ENCODE assay signal across 8 cellular contexts in the genomic region with DNA sequence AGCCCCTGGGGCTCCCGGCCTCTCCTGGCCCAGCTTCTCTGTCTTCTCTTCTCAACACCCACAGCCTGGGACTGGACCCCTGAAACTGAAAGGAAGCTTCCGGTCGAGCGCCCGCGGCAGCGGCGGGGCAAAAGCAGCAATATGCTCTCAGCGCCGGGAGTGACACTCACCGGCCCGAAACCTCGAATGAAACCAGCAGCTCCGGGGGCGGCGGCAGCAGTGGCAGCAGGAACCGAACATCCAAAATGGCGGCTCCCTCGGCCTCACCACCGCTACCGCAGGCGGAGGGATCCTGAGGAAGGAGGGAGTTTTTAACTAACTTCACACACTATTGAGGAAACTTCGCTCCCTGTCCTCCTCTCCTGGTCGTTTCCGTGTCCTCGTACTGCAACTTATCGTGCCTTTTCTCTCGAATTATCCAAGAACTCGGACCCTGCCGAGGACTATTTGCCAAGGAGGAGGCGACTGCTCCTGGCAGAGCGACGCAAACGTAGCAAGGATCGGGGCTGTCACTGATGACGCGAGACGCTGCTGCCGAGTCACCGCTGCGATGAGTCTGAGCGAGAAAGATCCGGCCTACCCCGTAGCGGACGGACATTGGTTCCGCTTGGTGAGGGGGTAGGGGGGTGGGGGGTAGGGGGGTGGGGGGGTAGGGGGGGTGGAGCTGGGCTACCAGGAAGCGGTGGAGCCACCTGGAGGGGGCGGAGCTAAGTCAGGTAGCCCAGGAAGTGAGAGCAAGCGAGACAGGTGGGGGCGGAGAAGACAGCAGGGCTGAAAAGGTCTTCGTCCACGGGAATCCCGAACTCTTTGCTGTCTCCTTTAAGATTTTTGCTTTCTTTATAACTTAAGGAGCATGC. TPM values are rescaled to one million over a fixed set of nuclear protein-coding genes. Genes with fewer than 3 reads are reported as not detected.
DNase-seq lines count a peak whose midpoint lies in the region; ATAC-seq and TF ChIP-seq lines count a peak whose summit lies in the region.

A gene (minus strand): TSS at position 242 of the 857 bp plus-strand sequence. CDS start 19,355 bp downstream, outside the sequence.

- TF ChIP-seq RAD21 in liver (IDR thresholded peaks at IDR 0.05): peak in 1 of 2 donors; percentile 23

- no peak for TF ChIP-seq CTCF in liver (IDR thresholded peaks at IDR 0.05; ENCODE audit: low read depth, low read length, missing input control)

- H3K27me3 ChIP-seq in CD4-positive, CD25-positive, alpha-beta regulatory T cell (ENCODE audit: control insufficient read depth, insufficient read depth, low read length): no peaks in the 10 kb centered on the region
- no peaks in the 10 kb centered on the region for H3K27me3 ChIP-seq in liver (ENCODE audit: control insufficient read depth in 4 of 4, insufficient read depth in 4 of 4, low read length in 3 of 4)

- peaks cover 32% of the 10 kb centered on the region for H3K4me1 ChIP-seq in CD4-positive, CD25-positive, alpha-beta regulatory T cell (ENCODE audit: control insufficient read depth, insufficient read depth, low read length, poor library complexity, severe bottlenecking)
- peaks cover 5 to 22% (median 21%) of the 10 kb centered on the region in 4 donors for H3K4me1 ChIP-seq in liver (ENCODE audit: control insufficient read depth in 4 of 4, insufficient read depth in 4 of 4, low read length in 3 of 4)

- H3K9me3 Mint-ChIP-seq in CD4-positive, CD25-positive, alpha-beta regulatory T cell: no peaks in the 10 kb centered on the region

- peaks cover 5% of the 10 kb centered on the region for H3K36me3 ChIP-seq in CD4-positive, CD25-positive, alpha-beta regulatory T cell (ENCODE audit: control insufficient read depth, insufficient read depth, low read length)
- H3K36me3 ChIP-seq in liver (ENCODE audit: control insufficient read depth in 4 of 4, insufficient read depth in 3 of 4, low read depth in 1 of 4, low read length in 3 of 4): peaks cover 0 to 1% (median 0%) of the 10 kb centered on the region in 4 donors

- peak within 1 kb of the TSS; percentile 98 for H3K4me3 ChIP-seq in CD4-positive, CD25-positive, alpha-beta regulatory T cell (ENCODE audit: low read depth, low read length)
- peak within 1 kb of the TSS; percentile 91 to 99 (median 94) for H3K4me3 ChIP-seq in liver (ENCODE audit: low read depth in 1 of 3, low read length in 3 of 3)

- H3K36me3 Mint-ChIP-seq in CD4-positive, CD25-positive, alpha-beta regulatory T cell: peaks cover 6% of the 10 kb centered on the region

- peak; percentile 93 to 99 (median 97) for DNase-seq in CD4-positive, CD25-positive, alpha-beta regulatory T cell
- DNase-seq in NCI-H82 (lab: John Stamatoyannopoulos, UW): peak; percentile 97
- DNase-seq in activated CD4-positive, alpha-beta T cell treated with anti-CD3 and anti-CD28 coated beads, Interleukin-2, amount 50 U/mL, for 48 hours: peak; percentile 88 to 92
- peak; percentile 99 for DNase-seq in dermis microvascular lymphatic vessel endothelial cell (ENCODE audit: low read depth in 2 of 2)
- peak; percentile 88 for DNase-seq in stimulated activated CD4-positive, alpha-beta T cell treated with anti-CD3 and anti-CD28 coated beads, Interleukin-4, amount 100 ng/mL, for 1 hour

- H3K27me3 Mint-ChIP-seq in CD4-positive, CD25-positive, alpha-beta regulatory T cell: peaks cover 11% of the 10 kb centered on the region

- H3K9ac ChIP-seq in liver (ENCODE audit: low read depth in 1 of 2, low read length in 2 of 2): peak within 1 kb of the TSS; percentile 86 to 100

- peaks cover 13 to 42% (median 29%) of the 10 kb centered on the region in 4 donors for H3K4me1 Mint-ChIP-seq in CD4-positive, CD25-positive, alpha-beta regulatory T cell

- H3K27ac Mint-ChIP-seq in CD4-positive, CD25-positive, alpha-beta regulatory T cell: peak within 1 kb of the TSS; percentile 100

- peak within 1 kb of the TSS; percentile 99 for H3K27ac ChIP-seq in CD4-positive, CD25-positive, alpha-beta regulatory T cell (ENCODE audit: insufficient read depth, low read length, poor library complexity, severe bottlenecking)
- H3K27ac ChIP-seq in liver (ENCODE audit: low read depth in 1 of 2, low read length in 2 of 2): peak within 1 kb of the TSS; percentile 83 to 99

- H3K4me3 Mint-ChIP-seq in CD4-positive, CD25-positive, alpha-beta regulatory T cell: peak within 1 kb of the TSS; percentile 96 to 100 (median 98)

- H3K9me3 ChIP-seq in CD4-positive, CD25-positive, alpha-beta regulatory T cell (ENCODE audit: control insufficient read depth in 2 of 2, low read length in 2 of 2): no peaks in the 10 kb centered on the region
- H3K9me3 ChIP-seq in liver (ENCODE audit: control insufficient read depth in 4 of 4, low read length in 3 of 4): no peaks in the 10 kb centered on the region

- under 1% methylated on average over 54 of the region's 54 CpGs for WGBS in liver

- ATAC-seq in CD4-positive, CD25-positive, alpha-beta regulatory T cell (ENCODE audit: low read depth in 2 of 2): peak; percentile 94 to 95
- peak; percentile 79 for ATAC-seq in GM19452 (IDR thresholded peaks at IDR 0.05; ENCODE audit: unreplicated experiment)
- ATAC-seq in HG03575 (IDR thresholded peaks at IDR 0.05; ENCODE audit: extremely low read depth, insufficient number of reproducible peaks, low FRiP score, unreplicated experiment): peak; percentile 55

TF ChIP-seq in liver, 16 proteins besides CTCF, POLR2A, EP300 and RAD21:
- TF ChIP-seq TAF1 (conservative IDR thresholded peaks at IDR 0.05) (peak; percentile 87), FOXA1 (IDR thresholded peaks at IDR 0.05) (no peak), RXRA (IDR thresholded peaks at IDR 0.05) (peak; percentile 15 to 44), HNF4G (IDR thresholded peaks at IDR 0.05) (no peak), YY1 (IDR thresholded peaks at IDR 0.05) (peak; percentile 99), HNF4A (conservative IDR thresholded peaks at IDR 0.05) (peak in 1 of 2 donors; percentile 11), EGR1 (IDR thresholded peaks at IDR 0.05; ENCODE audit: low read depth in 2 of 2) (peak in 1 of 2 donors; percentile 38), FOXA2 (IDR thresholded peaks at IDR 0.05) (no peak), JUND (IDR thresholded peaks at IDR 0.05) (peak in 1 of 2 donors; percentile 48), SP1 (IDR thresholded peaks at IDR 0.05) (no peak), NR2F2 (IDR thresholded peaks at IDR 0.05) (peak; percentile 52), GABPA (IDR thresholded peaks at IDR 0.05 in 1 of 2, conservative IDR thresholded peaks at IDR 0.05 in 1 of 2) (peak; percentile 9 to 36)
- TF ChIP-seq, protein P1, sequence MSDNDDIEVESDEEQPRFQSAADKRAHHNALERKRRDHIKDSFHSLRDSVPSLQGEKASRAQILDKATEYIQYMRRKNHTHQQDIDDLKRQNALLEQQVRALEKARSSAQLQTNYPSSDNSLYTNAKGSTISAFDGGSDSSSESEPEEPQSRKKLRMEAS (IDR thresholded peaks at IDR 0.05): peak; percentile 39
- TF ChIP-seq, protein P2, sequence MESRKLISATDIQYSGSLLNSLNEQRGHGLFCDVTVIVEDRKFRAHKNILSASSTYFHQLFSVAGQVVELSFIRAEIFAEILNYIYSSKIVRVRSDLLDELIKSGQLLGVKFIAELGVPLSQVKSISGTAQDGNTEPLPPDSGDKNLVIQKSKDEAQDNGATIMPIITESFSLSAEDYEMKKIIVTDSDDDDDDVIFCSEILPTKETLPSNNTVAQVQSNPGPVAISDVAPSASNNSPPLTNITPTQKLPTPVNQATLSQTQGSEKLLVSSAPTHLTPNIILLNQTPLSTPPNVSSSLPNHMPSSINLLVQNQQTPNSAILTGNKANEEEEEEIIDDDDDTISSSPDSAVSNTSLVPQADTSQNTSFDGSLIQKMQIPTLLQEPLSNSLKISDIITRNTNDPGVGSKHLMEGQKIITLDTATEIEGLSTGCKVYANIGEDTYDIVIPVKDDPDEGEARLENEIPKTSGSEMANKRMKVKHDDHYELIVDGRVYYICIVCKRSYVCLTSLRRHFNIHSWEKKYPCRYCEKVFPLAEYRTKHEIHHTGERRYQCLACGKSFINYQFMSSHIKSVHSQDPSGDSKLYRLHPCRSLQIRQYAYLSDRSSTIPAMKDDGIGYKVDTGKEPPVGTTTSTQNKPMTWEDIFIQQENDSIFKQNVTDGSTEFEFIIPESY (IDR thresholded peaks at IDR 0.05): peak; percentile 43
- TF ChIP-seq, protein P3, sequence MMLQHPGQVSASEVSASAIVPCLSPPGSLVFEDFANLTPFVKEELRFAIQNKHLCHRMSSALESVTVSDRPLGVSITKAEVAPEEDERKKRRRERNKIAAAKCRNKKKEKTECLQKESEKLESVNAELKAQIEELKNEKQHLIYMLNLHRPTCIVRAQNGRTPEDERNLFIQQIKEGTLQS (IDR thresholded peaks at IDR 0.05): peak; percentile 73
- TF ChIP-seq, protein P4, sequence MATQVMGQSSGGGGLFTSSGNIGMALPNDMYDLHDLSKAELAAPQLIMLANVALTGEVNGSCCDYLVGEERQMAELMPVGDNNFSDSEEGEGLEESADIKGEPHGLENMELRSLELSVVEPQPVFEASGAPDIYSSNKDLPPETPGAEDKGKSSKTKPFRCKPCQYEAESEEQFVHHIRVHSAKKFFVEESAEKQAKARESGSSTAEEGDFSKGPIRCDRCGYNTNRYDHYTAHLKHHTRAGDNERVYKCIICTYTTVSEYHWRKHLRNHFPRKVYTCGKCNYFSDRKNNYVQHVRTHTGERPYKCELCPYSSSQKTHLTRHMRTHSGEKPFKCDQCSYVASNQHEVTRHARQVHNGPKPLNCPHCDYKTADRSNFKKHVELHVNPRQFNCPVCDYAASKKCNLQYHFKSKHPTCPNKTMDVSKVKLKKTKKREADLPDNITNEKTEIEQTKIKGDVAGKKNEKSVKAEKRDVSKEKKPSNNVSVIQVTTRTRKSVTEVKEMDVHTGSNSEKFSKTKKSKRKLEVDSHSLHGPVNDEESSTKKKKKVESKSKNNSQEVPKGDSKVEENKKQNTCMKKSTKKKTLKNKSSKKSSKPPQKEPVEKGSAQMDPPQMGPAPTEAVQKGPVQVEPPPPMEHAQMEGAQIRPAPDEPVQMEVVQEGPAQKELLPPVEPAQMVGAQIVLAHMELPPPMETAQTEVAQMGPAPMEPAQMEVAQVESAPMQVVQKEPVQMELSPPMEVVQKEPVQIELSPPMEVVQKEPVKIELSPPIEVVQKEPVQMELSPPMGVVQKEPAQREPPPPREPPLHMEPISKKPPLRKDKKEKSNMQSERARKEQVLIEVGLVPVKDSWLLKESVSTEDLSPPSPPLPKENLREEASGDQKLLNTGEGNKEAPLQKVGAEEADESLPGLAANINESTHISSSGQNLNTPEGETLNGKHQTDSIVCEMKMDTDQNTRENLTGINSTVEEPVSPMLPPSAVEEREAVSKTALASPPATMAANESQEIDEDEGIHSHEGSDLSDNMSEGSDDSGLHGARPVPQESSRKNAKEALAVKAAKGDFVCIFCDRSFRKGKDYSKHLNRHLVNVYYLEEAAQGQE (IDR thresholded peaks at IDR 0.05): peak; percentile 68

RNA-seq across cellular contexts. Expression of the gene that starts here (rescaled TPM):
- total RNA-seq in CD4-positive, CD25-positive, alpha-beta regulatory T cell: 190 TPM
- 10 to 100 TPM; 11.7 to 13.9 (median 12.8) TPM for polyA plus RNA-seq in CD4-positive, CD25-positive, alpha-beta regulatory T cell
- total RNA-seq in dermis microvascular lymphatic vessel endothelial cell (45.1 and 53.7 TPM in 2 replicates), liver (10 to 100 TPM; 41.9 to 64.4 TPM)
- polyA plus RNA-seq in liver: 10 to 100 TPM; 11.4 to 23.8 TPM

Comparison
In these comparisons a context has a peak if more than half of its experiments do, and no peak if none do; other contexts are left out.
1. Peak in every context shown above with its lines: DNase-seq, ATAC-seq, H3K4me3 ChIP-seq and H3K27ac ChIP-seq.